ENCODE assay signal across 8 cellular contexts in the genomic region with DNA sequence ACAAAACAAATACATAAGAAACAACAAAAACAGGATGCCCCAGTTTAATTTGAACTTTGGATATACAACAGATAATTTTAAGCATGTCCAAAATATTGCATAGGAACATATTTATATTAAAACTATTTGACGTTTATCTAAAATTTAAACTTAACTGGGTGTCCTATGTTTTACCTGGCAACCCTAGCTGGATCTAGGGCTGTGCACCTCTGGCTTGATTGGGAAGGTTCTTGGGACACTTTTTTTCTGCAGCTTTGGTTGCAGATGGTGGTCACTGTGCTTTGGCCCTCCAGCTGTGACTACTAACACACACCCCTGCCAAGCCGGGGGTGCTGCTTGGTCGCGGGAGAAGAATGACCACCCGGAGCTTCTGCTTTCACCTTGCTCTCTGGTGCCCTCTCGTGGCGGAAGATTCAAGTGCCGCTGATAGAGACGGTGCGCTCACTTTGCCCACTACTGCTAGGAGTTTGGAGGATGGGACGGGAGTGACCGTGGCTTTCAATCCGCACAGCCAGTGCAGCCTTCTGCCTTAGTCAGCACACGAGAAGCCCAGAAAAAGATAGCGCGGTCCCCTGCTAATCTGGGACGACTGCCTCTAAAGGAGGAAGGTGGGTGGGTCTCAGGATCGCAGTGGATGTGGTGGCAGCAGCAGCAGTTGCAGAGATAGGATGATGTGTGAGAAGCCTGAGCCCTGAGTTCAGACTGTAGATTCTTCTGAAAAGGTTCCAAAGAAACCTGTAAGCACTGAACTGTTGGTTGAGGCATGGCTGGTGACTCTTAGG. TPM values are rescaled to one million over a fixed set of nuclear protein-coding genes. Genes with fewer than 3 reads are reported as not detected.
DNase-seq lines count a peak whose midpoint lies in the region; ATAC-seq and TF ChIP-seq lines count a peak whose summit lies in the region.

No MANE protein-coding gene starts in this region.

- 6 to 17% methylated on average over 2 to 16 of the region's 18 CpGs for WGBS in upper lobe of left lung, 2 donors

- H3K4me1 ChIP-seq in cardiac muscle cell (ENCODE audit: low read depth) (peaks cover 3% of the 10 kb centered on the region), upper lobe of left lung (peaks cover 0 to 6% (median 3%) of the 10 kb centered on the region in 4 donors)

- peak; percentile 71 for DNase-seq in G401 (ENCODE audit: low spot score)
- DNase-seq in LNCaP clone FGC (ENCODE audit: low read depth) = peak; percentile 4
- peak; percentile 77 for DNase-seq in activated naive CD8-positive, alpha-beta T cell treated with anti-CD3 and anti-CD28 coated beads, Interleukin-2, amount 10 ng/mL, durations not matched to agents 7 days and 5 days
- peak; percentile 76 to 86 for DNase-seq in cardiac muscle cell (ENCODE audit: low read depth in 1 of 2, low spot score in 1 of 2)
- peak; percentile 52 for DNase-seq in pons (ENCODE audit: low spot score)
- DNase-seq in upper lobe of left lung = peak in 1 of 2 donors; percentile 64

- no peak for TF ChIP-seq POLR2A in upper lobe of left lung (IDR thresholded peaks at IDR 0.05)

- ATAC-seq in SK-N-SH treated with all-trans-retinoic acid at 6 μM for 48 hours = peak; percentile 94
- ATAC-seq in activated naive CD8-positive, alpha-beta T cell treated with anti-CD3 and anti-CD28 coated beads, Interleukin-2, amount 10 ng/mL, durations not matched to agents 7 days and 5 days (ENCODE audit: low read depth) = peak; percentile 61
- ATAC-seq in upper lobe of left lung (ENCODE audit: low FRiP score in 2 of 2) = peak; percentile 28 to 85
- no peak for ATAC-seq in GM18511 (IDR thresholded peaks at IDR 0.05; ENCODE audit: unreplicated experiment)

- no peak overlapping the region for H3K27ac ChIP-seq in cardiac muscle cell
- H3K27ac ChIP-seq in upper lobe of left lung = no peak overlapping the region

- no peak overlapping the region for H3K4me3 Mint-ChIP-seq in activated naive CD8-positive, alpha-beta T cell treated with anti-CD3 and anti-CD28 coated beads, Interleukin-2, amount 10 ng/mL, durations not matched to agents 7 days and 5 days

- no peaks in the 10 kb centered on the region for H3K36me3 Mint-ChIP-seq in activated naive CD8-positive, alpha-beta T cell treated with anti-CD3 and anti-CD28 coated beads, Interleukin-2, amount 10 ng/mL, durations not matched to agents 7 days and 5 days

- POLR2A ChIA-PET in activated naive CD8-positive, alpha-beta T cell treated with anti-CD3 and anti-CD28 coated beads, Interleukin-2, amount 10 ng/mL, durations not matched to agents 7 days and 5 days (lab: Charles Lee) = no interaction called here

- H3K4me3 ChIP-seq in LNCaP clone FGC (ENCODE audit: low read depth, low read length) = no peak overlapping the region
- H3K4me3 ChIP-seq in cardiac muscle cell = no peak overlapping the region
- no peak overlapping the region for H3K4me3 ChIP-seq in upper lobe of left lung

- H3K27ac Mint-ChIP-seq in activated naive CD8-positive, alpha-beta T cell treated with anti-CD3 and anti-CD28 coated beads, Interleukin-2, amount 10 ng/mL, durations not matched to agents 7 days and 5 days = no peak overlapping the region

- H3K9me3 ChIP-seq in cardiac muscle cell (ENCODE audit: low read depth) (no peaks in the 10 kb centered on the region), upper lobe of left lung (no peaks in the 10 kb centered on the region)

- in situ Hi-C loops in G401 (cut with HindIII; ENCODE audit: low sequenced_read_pairs) = no loop called here

- no peaks in the 10 kb centered on the region for H3K9me3 Mint-ChIP-seq in activated naive CD8-positive, alpha-beta T cell treated with anti-CD3 and anti-CD28 coated beads, Interleukin-2, amount 10 ng/mL, durations not matched to agents 7 days and 5 days

- no peak for TF ChIP-seq EP300 in upper lobe of left lung (IDR thresholded peaks at IDR 0.05)

- H3K27me3 ChIP-seq in cardiac muscle cell (no peaks in the 10 kb centered on the region), upper lobe of left lung (no peaks in the 10 kb centered on the region)

- H3K4me1 Mint-ChIP-seq in activated naive CD8-positive, alpha-beta T cell treated with anti-CD3 and anti-CD28 coated beads, Interleukin-2, amount 10 ng/mL, durations not matched to agents 7 days and 5 days = peaks cover 4% of the 10 kb centered on the region

- H3K27me3 Mint-ChIP-seq in activated naive CD8-positive, alpha-beta T cell treated with anti-CD3 and anti-CD28 coated beads, Interleukin-2, amount 10 ng/mL, durations not matched to agents 7 days and 5 days = peaks cover 6% of the 10 kb centered on the region

- H3K36me3 ChIP-seq in cardiac muscle cell (no peaks in the 10 kb centered on the region), upper lobe of left lung (no peaks in the 10 kb centered on the region)

- TF ChIP-seq CTCF in LNCaP clone FGC (IDR thresholded peaks at IDR 0.05; ENCODE audit: control insufficient read depth, extremely low read depth, insufficient read depth) (peak; percentile 87), cardiac muscle cell (IDR thresholded peaks at IDR 0.05; ENCODE audit: low read depth, low read length) (peak; percentile 91), upper lobe of left lung (IDR thresholded peaks at IDR 0.05) (peak; percentile 72 to 86 (median 79))

TF ChIP-seq in SK-N-SH treated with all-trans-retinoic acid at 6 μM for 48 hours, 23 proteins besides CTCF, POLR2A, EP300 and RAD21:
- TF ChIP-seq OSR1 (CRISPR knock-in tag; IDR thresholded peaks at IDR 0.05) (no peak), ARNTL (CRISPR knock-in tag; IDR thresholded peaks at IDR 0.05; ENCODE audit: borderline replicate concordance, low read depth) (no peak), GLIS3 (CRISPR knock-in tag; IDR thresholded peaks at IDR 0.05) (no peak), ZNF565 (CRISPR knock-in tag; conservative IDR thresholded peaks at IDR 0.05; ENCODE audit: low read depth) (no peak), ZFP30 (CRISPR knock-in tag; IDR thresholded peaks at IDR 0.05) (no peak), SNAI2 (CRISPR knock-in tag; IDR thresholded peaks at IDR 0.05) (no peak), ESRRG (CRISPR knock-in tag; IDR thresholded peaks at IDR 0.05) (no peak), ZNF8 (CRISPR knock-in tag; IDR thresholded peaks at IDR 0.05) (no peak), PATZ1 (CRISPR knock-in tag; IDR thresholded peaks at IDR 0.05; ENCODE audit: borderline replicate concordance) (no peak), TCF4 (CRISPR knock-in tag; IDR thresholded peaks at IDR 0.05; ENCODE audit: borderline replicate concordance) (no peak), PPARA (CRISPR knock-in tag; IDR thresholded peaks at IDR 0.05; ENCODE audit: borderline replicate concordance) (no peak), CSDC2 (CRISPR knock-in tag; IDR thresholded peaks at IDR 0.05) (no peak), ZNF70 (CRISPR knock-in tag; IDR thresholded peaks at IDR 0.05) (no peak), ISL1 (CRISPR knock-in tag; IDR thresholded peaks at IDR 0.05) (no peak), RARB (CRISPR knock-in tag; IDR thresholded peaks at IDR 0.05) (no peak), TOX (CRISPR knock-in tag; IDR thresholded peaks at IDR 0.05; ENCODE audit: borderline replicate concordance) (no peak)
- TF ChIP-seq, protein P1, sequence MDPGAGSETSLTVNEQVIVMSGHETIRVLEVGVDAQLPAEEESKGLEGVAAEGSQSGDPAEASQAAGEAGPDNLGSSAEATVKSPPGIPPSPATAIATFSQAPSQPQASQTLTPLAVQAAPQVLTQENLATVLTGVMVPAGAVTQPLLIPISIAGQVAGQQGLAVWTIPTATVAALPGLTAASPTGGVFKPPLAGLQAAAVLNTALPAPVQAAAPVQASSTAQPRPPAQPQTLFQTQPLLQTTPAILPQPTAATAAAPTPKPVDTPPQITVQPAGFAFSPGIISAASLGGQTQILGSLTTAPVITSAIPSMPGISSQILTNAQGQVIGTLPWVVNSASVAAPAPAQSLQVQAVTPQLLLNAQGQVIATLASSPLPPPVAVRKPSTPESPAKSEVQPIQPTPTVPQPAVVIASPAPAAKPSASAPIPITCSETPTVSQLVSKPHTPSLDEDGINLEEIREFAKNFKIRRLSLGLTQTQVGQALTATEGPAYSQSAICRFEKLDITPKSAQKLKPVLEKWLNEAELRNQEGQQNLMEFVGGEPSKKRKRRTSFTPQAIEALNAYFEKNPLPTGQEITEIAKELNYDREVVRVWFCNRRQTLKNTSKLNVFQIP (CRISPR knock-in tag; IDR thresholded peaks at IDR 0.05; ENCODE audit: borderline replicate concordance, low read depth) = no peak
- TF ChIP-seq, protein P2, sequence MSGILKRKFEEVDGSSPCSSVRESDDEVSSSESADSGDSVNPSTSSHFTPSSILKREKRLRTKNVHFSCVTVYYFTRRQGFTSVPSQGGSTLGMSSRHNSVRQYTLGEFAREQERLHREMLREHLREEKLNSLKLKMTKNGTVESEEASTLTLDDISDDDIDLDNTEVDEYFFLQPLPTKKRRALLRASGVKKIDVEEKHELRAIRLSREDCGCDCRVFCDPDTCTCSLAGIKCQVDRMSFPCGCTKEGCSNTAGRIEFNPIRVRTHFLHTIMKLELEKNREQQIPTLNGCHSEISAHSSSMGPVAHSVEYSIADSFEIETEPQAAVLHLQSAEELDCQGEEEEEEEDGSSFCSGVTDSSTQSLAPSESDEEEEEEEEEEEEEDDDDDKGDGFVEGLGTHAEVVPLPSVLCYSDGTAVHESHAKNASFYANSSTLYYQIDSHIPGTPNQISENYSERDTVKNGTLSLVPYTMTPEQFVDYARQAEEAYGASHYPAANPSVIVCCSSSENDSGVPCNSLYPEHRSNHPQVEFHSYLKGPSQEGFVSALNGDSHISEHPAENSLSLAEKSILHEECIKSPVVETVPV (CRISPR knock-in tag; IDR thresholded peaks at IDR 0.05) = no peak

RNA-seq across cellular contexts. Expression of gene SPACA3, which starts 6.7 kb away (rescaled TPM):
- total RNA-seq in G401 (2014; rRNA removed; shearing (Covaris generic)) = not detected in 2 replicates
- total RNA-seq in activated naive CD8-positive, alpha-beta T cell treated with anti-CD3 and anti-CD28 coated beads, Interleukin-2, amount 10 ng/mL, durations not matched to agents 7 days and 5 days = not detected
- total RNA-seq in cardiac muscle cell (not detected in 2 replicates), upper lobe of left lung (not detected)
- polyA plus RNA-seq in cardiac muscle cell = not detected in 2 replicates
